Comparison of ENCODE assay signal across 9 cellular contexts in the genomic region with DNA sequence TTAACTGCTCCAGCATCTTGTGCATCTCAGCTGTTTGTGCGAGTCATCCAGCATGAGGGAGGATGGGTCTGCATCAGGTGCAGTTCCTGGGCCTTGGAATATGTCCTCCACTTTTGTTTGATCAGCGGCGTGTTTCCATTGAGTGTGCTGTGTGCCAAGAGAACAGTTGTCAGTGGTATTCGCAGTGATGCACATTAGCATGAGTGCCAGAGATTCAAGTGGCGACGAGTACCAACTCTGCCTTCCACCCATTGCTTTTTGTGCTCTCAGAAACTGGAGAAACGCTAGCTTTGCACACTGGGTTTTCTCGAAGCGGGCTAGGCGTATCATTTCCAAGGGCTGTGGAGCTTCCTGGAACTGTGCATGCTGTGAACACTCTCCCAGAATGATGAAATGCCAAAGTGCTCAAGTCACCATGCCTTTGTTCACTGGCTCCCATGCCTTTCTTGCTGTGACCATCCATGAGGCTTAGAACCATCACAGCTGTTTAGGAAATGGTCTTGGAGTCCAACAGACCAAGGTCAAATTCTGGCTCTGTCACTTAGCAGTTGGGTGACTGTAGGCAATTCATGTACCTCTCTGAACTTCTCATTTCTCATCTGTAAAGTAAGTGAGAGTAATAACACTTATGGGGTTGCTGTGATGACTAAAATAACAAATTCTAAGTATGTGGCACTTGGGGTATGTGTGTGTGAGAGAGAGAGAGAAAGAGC. TPM values are rescaled to one million over a fixed set of nuclear protein-coding genes. Genes with fewer than 3 reads are reported as not detected.
DNase-seq lines count a peak whose midpoint lies in the region; ATAC-seq, FAIRE-seq and TF ChIP-seq lines count a peak whose summit lies in the region.
"Had no signal": no experiment of that assay in that cellular context is flagged by ENCODE, and none has a peak within 500 bp of the region (broad histone marks: within the 10 kb centered on the region; RNA-seq: fewer than 3 reads in every experiment).

No MANE protein-coding gene starts in this region.

- SMC1A ChIA-PET in GM12878 (lab: Charles Lee; ENCODE audit: uncharacterized antibody, unreplicated experiment) = interaction anchor here (0.6 to 30.5 kb wide), 18 partner anchors 9 to 123 kb away, joined by 3 to 367 read pairs (median 6); a partner anchor contains a TSS

- TF ChIP-seq CTCF in GM12878 (IDR thresholded peaks at IDR 0.05 in 2 of 3, conservative IDR thresholded peaks at IDR 0.05 in 1 of 3; ENCODE audit: control insufficient read depth in 2 of 3, extremely low read depth in 1 of 3, insufficient read depth in 1 of 3, low read depth in 3 of 3, low read length in 3 of 3) = no peak
- TF ChIP-seq CTCF in sigmoid colon (IDR thresholded peaks at IDR 0.05) = no peak

- 38% methylated on average over 10 of the region's 10 CpGs for WGBS in GM12878 (ENCODE audit: insufficient coverage, insufficient replicate concordance, low lambda C conversion rate, missing lambda C conversion rate)
- 85 to 91% methylated on average over 10 of the region's 10 CpGs for whole genome bisulfite sequencing in sigmoid colon, 2 donors

- peaks cover 0 to 7% of the 10 kb centered on the region in 2 experiments; a peak in 2 of 4 replicates for H3K36me3 ChIP-seq in GM12878 (ENCODE audit: control insufficient read depth in 2 of 2, insufficient read depth in 2 of 2, low read length in 1 of 2)
- H3K36me3 ChIP-seq in sigmoid colon = no peaks in the 10 kb centered on the region

- peaks cover 99% of the 10 kb centered on the region for H3K79me2 ChIP-seq in GM12878 (ENCODE audit: control insufficient read depth, insufficient read depth, low read length)

- peak overlapping the region; percentile 20; the same call in 1 of the 2 replicates for H3K4me3 ChIP-seq in GM12878
- no peak overlapping the region for H3K4me3 ChIP-seq in sigmoid colon
- H3K4me3 ChIP-seq: lung had no signal

- H3K9me3 ChIP-seq in GM12878 (replicated peaks; ENCODE audit: control insufficient read depth, insufficient read depth, low read length) (no peaks in the 10 kb centered on the region), sigmoid colon (no peaks in the 10 kb centered on the region)

- no peak overlapping the region for H2AFZ ChIP-seq in GM12878 (ENCODE audit: control insufficient read depth, low read depth, low read length)

- FAIRE-seq in GM12878 (lab: Jason Lieb, UNC) = no peak

- BruUV-seq in GM12878 (replicated peaks; lab: Mats Ljungman, UMichigan) = no TSS peak

- H3K27ac ChIP-seq in GM12878 (ENCODE audit: control insufficient read depth, insufficient read depth) = peak overlapping the region; percentile 78
- peak overlapping the region in 3 of 4 donors; percentile 50 to 61 (median 52) for H3K27ac ChIP-seq in sigmoid colon

- CTCF ChIA-PET in GM12878 (lab: Yijun Ruan, JAX) = interaction anchor here (1.3 to 5.3 kb wide), 7 partner anchors 8 to 82 kb away, joined by 3 to 39 read pairs (median 9); a partner anchor contains a TSS

- in situ Hi-C loops in GM12878 (cut with MboI) = no loop called here

- intact Hi-C loops in GM12878 (cut with micrococcal nuclease; ENCODE audit: unreplicated experiment) (loop anchor here (10.0 kb wide), 1 partner anchor 397 kb away; no protein-coding TSS in a partner anchor), sigmoid colon (cut with DNase I) (no loop called here)

- peak overlapping the region; percentile 88 for H3K4me2 ChIP-seq in GM12878 (ENCODE audit: control insufficient read depth, insufficient read depth)

- H3K27me3 ChIP-seq in GM12878 (replicated peaks in 1 of 2; ENCODE audit: control insufficient read depth in 2 of 2, insufficient read depth in 2 of 2, low read length in 1 of 2) (no peaks in the 10 kb centered on the region), sigmoid colon (no peaks in the 10 kb centered on the region)

- H3K4me1 ChIP-seq in GM12878 (ENCODE audit: control insufficient read depth, insufficient read depth, low read length) = peaks cover 53% of the 10 kb centered on the region
- H3K4me1 ChIP-seq in sigmoid colon = peaks cover 0 to 73% (median 59%) of the 10 kb centered on the region in 4 donors

- RAD21 ChIA-PET in GM12878 (lab: Charles Lee; ENCODE audit: unreplicated experiment) = interaction anchor here (0.6 to 4.6 kb wide), 11 partner anchors 10 to 147 kb away, joined by 3 to 22 read pairs (median 7); a partner anchor contains a TSS

- no peak overlapping the region for H3K9ac ChIP-seq in GM12878 (ENCODE audit: control insufficient read depth, insufficient read depth, low read length)

- peak; percentile 75 for ATAC-seq in GM18867 (IDR thresholded peaks at IDR 0.05; ENCODE audit: unreplicated experiment)
- ATAC-seq in HG02973 (IDR thresholded peaks at IDR 0.05; ENCODE audit: unreplicated experiment) = peak; percentile 53
- ATAC-seq in GM12878 = peak; percentile 73

- TF ChIP-seq RAD21 in GM12878 (IDR thresholded peaks at IDR 0.05; ENCODE audit: insufficient read depth, low read depth, low read length) = no peak

- DNase-seq in GM12878 (ENCODE audit: low read depth, low spot score) (no peak), sigmoid colon (no peak), superior temporal gyrus (ENCODE audit: extremely low spot score) (no peak), GM03348 (ENCODE audit: low spot score) (no peak), epidermal melanocyte (ENCODE audit: insufficient read length, low spot score) (no peak)
- DNase-seq: activated T-cell treated with anti-CD3 and anti-CD28 coated beads, Interleukin-2, amount 50 U/mL, for 1 hour had no signal

- POLR2A ChIA-PET in GM12878 (lab: Charles Lee) = interaction anchor here (0.8 to 4.7 kb wide), 4 partner anchors 16 to 86 kb away, joined by 3 to 24 read pairs (median 4); no protein-coding TSS in a partner anchor

- TF ChIP-seq EP300 in GM12878 (IDR thresholded peaks at IDR 0.05; ENCODE audit: borderline replicate concordance in 1 of 2, control insufficient read depth in 1 of 2, low read depth in 2 of 2, low read length in 2 of 2) = no peak
- no peak for TF ChIP-seq EP300 in sigmoid colon (IDR thresholded peaks at IDR 0.05)

- TF ChIP-seq POLR2A in GM12878 (IDR thresholded peaks at IDR 0.05; ENCODE audit: low read depth, low read length) (no peak), sigmoid colon (IDR thresholded peaks at IDR 0.05) (no peak)

- peaks cover 3% of the 10 kb centered on the region; the same call in 1 of the 2 replicates for H4K20me1 ChIP-seq in GM12878 (ENCODE audit: control insufficient read depth, insufficient read depth)

TF ChIP-seq in GM12878, 131 proteins besides CTCF, POLR2A, EP300 and RAD21 (continues in another document):
- TF ChIP-seq RUNX3 (IDR thresholded peaks at IDR 0.05; ENCODE audit: low read length) = peak; percentile 56
- no peak for TF ChIP-seq NRF1 (conservative IDR thresholded peaks at IDR 0.05; ENCODE audit: low read depth, low read length)
- TF ChIP-seq RB1 (IDR thresholded peaks at IDR 0.05; ENCODE audit: borderline replicate concordance) = no peak
- TF ChIP-seq MEF2A (IDR thresholded peaks at IDR 0.05; ENCODE audit: insufficient read depth, low read depth, low read length) = 0 out of 2 replicates have a peak, but pooled peaks have one; percentile 59
- TF ChIP-seq RBBP5 (conservative IDR thresholded peaks at IDR 0.05) = no peak
- TF ChIP-seq, protein P1, sequence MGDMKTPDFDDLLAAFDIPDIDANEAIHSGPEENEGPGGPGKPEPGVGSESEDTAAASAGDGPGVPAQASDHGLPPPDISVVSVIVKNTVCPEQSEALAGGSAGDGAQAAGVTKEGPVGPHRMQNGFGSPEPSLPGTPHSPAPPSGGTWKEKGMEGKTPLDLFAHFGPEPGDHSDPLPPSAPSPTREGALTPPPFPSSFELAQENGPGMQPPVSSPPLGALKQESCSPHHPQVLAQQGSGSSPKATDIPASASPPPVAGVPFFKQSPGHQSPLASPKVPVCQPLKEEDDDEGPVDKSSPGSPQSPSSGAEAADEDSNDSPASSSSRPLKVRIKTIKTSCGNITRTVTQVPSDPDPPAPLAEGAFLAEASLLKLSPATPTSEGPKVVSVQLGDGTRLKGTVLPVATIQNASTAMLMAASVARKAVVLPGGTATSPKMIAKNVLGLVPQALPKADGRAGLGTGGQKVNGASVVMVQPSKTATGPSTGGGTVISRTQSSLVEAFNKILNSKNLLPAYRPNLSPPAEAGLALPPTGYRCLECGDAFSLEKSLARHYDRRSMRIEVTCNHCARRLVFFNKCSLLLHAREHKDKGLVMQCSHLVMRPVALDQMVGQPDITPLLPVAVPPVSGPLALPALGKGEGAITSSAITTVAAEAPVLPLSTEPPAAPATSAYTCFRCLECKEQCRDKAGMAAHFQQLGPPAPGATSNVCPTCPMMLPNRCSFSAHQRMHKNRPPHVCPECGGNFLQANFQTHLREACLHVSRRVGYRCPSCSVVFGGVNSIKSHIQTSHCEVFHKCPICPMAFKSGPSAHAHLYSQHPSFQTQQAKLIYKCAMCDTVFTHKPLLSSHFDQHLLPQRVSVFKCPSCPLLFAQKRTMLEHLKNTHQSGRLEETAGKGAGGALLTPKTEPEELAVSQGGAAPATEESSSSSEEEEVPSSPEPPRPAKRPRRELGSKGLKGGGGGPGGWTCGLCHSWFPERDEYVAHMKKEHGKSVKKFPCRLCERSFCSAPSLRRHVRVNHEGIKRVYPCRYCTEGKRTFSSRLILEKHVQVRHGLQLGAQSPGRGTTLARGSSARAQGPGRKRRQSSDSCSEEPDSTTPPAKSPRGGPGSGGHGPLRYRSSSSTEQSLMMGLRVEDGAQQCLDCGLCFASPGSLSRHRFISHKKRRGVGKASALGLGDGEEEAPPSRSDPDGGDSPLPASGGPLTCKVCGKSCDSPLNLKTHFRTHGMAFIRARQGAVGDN (IDR thresholded peaks at IDR 0.05) = no peak
- TF ChIP-seq BHLHE40 (IDR thresholded peaks at IDR 0.05; ENCODE audit: borderline replicate concordance in 1 of 2, low read depth in 2 of 2, low read length in 1 of 2) = no peak
- TF ChIP-seq DPF2 (IDR thresholded peaks at IDR 0.05) = no peak

RNA-seq across cellular contexts. Expression of a gene that starts 18.4 kb away (rescaled TPM):
- total RNA-seq in GM12878 (2013; cell fraction: nucleolus; rRNA removed) = 234 and 245 TPM in 2 replicates
- 13.2 and 13.8 TPM in 2 replicates for total RNA-seq in GM12878 (2014; rRNA removed)
- total RNA-seq in GM12878 (2014; rRNA removed; fragmentation: Illumina TruSeq; extraction: Trizol) = 16.8 and 17.5 TPM in 2 replicates
- 23.3 and 24.0 TPM in 2 replicates for total RNA-seq in GM12878 (2021)
- 11.3 TPM for polyA plus RNA-seq in GM12878 (2011; ENCODE audit: low read depth)
- 48.9 and 51.6 TPM in 2 replicates for polyA plus RNA-seq in GM12878 (2011; rRNA removed)
- polyA plus RNA-seq in GM12878 (2011; cell fraction: cytosol; rRNA removed) = 21.1 and 23.9 TPM in 2 replicates
- 43.0 and 54.0 TPM in 2 replicates for polyA plus RNA-seq in GM12878 (2011; cell fraction: nucleus; rRNA removed)
- 16.7 and 24.5 TPM in 2 replicates for polyA plus RNA-seq in GM12878 (2012)
- polyA plus RNA-seq in GM12878 (2014; fragmentation: Illumina TruSeq; extraction: Trizol) = 20.0 and 23.4 TPM in 2 replicates
- 1 to 10 TPM; 5.3 to 5.4 TPM for polyA plus RNA-seq in GM12878 (2014; fragmentation: Nextera tagmentation; extraction: Ambion mirVana)
- polyA plus RNA-seq in GM12878 (2014; rRNA removed) = 13.8 and 15.6 TPM in 2 replicates
- 1 to 10 TPM; 7.9 to 9.2 TPM for polyA plus RNA-seq in GM12878 (2016; fragmentation: Nextera tagmentation; extraction: Ambion mirVana)
- polyA minus RNA-seq in GM12878 (2011; rRNA and poly(A)+ RNA removed) = 76.0 and 94.2 TPM in 2 replicates
- 19.8 and 21.5 TPM in 2 replicates for polyA minus RNA-seq in GM12878 (2011; cell fraction: cytosol; rRNA and poly(A)+ RNA removed)
- 103 and 119 TPM in 2 replicates for polyA minus RNA-seq in GM12878 (2011; cell fraction: nucleus; rRNA and poly(A)+ RNA removed)
- 10 to 100 TPM; 32.4 to 54.0 (median 40.7) TPM for total RNA-seq in sigmoid colon
- 1 to 10 TPM; 4.2 to 8.4 (median 5.1) TPM for polyA plus RNA-seq in sigmoid colon
